8 cellular contexts compared by ENCODE assay signal in genomic region chr14:73755434-73756014, GRCh38. TPM values are rescaled to one million over a fixed set of nuclear protein-coding genes. Genes with fewer than 3 reads are reported as not detected.
A peak's percentile ranks its signal among the peaks of the same experiment; 100 is the strongest.
DNase-seq lines count a peak whose midpoint lies in the region; ATAC-seq, FAIRE-seq and TF ChIP-seq lines count a peak whose summit lies in the region.

No MANE protein-coding gene starts in this region.

- H2AFZ ChIP-seq in SK-N-SH (ENCODE audit: low read depth) (no peak overlapping the region), neural progenitor cell (replicated peaks) (no peak overlapping the region)

- H3K79me2 ChIP-seq in SK-N-SH (ENCODE audit: insufficient read depth) (peaks cover 86% of the 10 kb centered on the region), neural progenitor cell (ENCODE audit: low read depth) (no peaks in the 10 kb centered on the region)

- H3K4me1 ChIP-seq in SK-N-SH (ENCODE audit: control insufficient read depth in 1 of 2, insufficient read depth in 2 of 2, low read depth in 1 of 2, low read length in 1 of 2) (peaks cover 62 to 71% of the 10 kb centered on the region in 2 experiments), small intestine (ENCODE audit: control insufficient read depth in 2 of 2, insufficient read depth in 1 of 2, low read depth in 1 of 2, low read length in 1 of 2) (peaks cover 28 to 70% of the 10 kb centered on the region in 2 donors), neural progenitor cell (peaks cover 9% of the 10 kb centered on the region)

- H3K9me3 ChIP-seq in SK-N-SH (no peaks in the 10 kb centered on the region), small intestine (ENCODE audit: control insufficient read depth, low read depth) (no peaks in the 10 kb centered on the region), neural progenitor cell (ENCODE audit: low read depth) (no peaks in the 10 kb centered on the region)

- H3K4me3 ChIP-seq in SK-N-SH (ENCODE audit: low read depth in 2 of 2, low read length in 1 of 2) (no peak overlapping the region), small intestine (ENCODE audit: low read depth in 1 of 2, low read length in 2 of 2) (no peak overlapping the region), neural progenitor cell (no peak overlapping the region)

- H3K36me3 ChIP-seq in SK-N-SH (replicated peaks in 1 of 2; ENCODE audit: control insufficient read depth in 1 of 2, insufficient read depth in 2 of 2, low read length in 1 of 2) (no peaks in the 10 kb centered on the region), small intestine (ENCODE audit: control insufficient read depth in 2 of 2, insufficient read depth in 2 of 2, low read length in 2 of 2) (no peaks in the 10 kb centered on the region), neural progenitor cell (no peaks in the 10 kb centered on the region)

- WGBS in SK-N-SH (ENCODE audit: low lambda C conversion rate), result 81% methylated on average over 5 of the region's 5 CpGs
- 15 to 24% (median 22%) methylated on average over 5 of the region's 5 CpGs for WGBS in small intestine, 3 donors

- no peaks in the 10 kb centered on the region for H3K27me3 ChIP-seq in SK-N-SH (ENCODE audit: insufficient read depth)
- H3K27me3 ChIP-seq in small intestine (ENCODE audit: control insufficient read depth in 2 of 2, insufficient read depth in 2 of 2, low read length in 2 of 2), result no peaks in the 10 kb centered on the region
- peaks cover 27% of the 10 kb centered on the region for H3K27me3 ChIP-seq in neural progenitor cell

- H3K9me2 ChIP-seq in SK-N-SH, result no peaks in the 10 kb centered on the region

- intact Hi-C loops in activated B cell treated with CpG ODN at 0.5 μM for 24 hours (cut with micrococcal nuclease), result loop anchor here (2.0 kb wide), 1 partner anchor 15 kb away; no protein-coding TSS in a partner anchor

- no peak overlapping the region for H3K9ac ChIP-seq in SK-N-SH
- H3K9ac ChIP-seq in neural progenitor cell, result no peak overlapping the region

- FAIRE-seq in small intestine (lab: Jason Lieb, UNC), result no peak

- H3K27ac Mint-ChIP-seq in activated B cell treated with CpG ODN at 0.5 μM for 24 hours (peak overlapping the region; percentile 92), glutamatergic neuron (ENCODE audit: unreplicated experiment) (peak overlapping the region; percentile 52), neural progenitor cell (no peak overlapping the region)

- no peak for TF ChIP-seq EP300 in SK-N-SH (IDR thresholded peaks at IDR 0.05; ENCODE audit: borderline replicate concordance in 1 of 2, low read depth in 1 of 2, low read length in 1 of 2)

- TF ChIP-seq RAD21 in SK-N-SH (IDR thresholded peaks at IDR 0.05; ENCODE audit: low read length), result no peak

- H3K4me1 Mint-ChIP-seq in activated B cell treated with CpG ODN at 0.5 μM for 24 hours, result peaks cover 86% of the 10 kb centered on the region
- peaks cover 27% of the 10 kb centered on the region for H3K4me1 Mint-ChIP-seq in glutamatergic neuron (ENCODE audit: low read depth, unreplicated experiment)
- peaks cover 61% of the 10 kb centered on the region for H3K4me1 Mint-ChIP-seq in neural progenitor cell

- CTCF ChIA-PET in SK-N-SH (lab: Yijun Ruan, JAX) (interaction anchor here (1.0 to 9.6 kb wide), 5 partner anchors 8 to 72 kb away, joined by 3 to 95 read pairs (median 3); no protein-coding TSS in a partner anchor), activated B cell treated with CpG ODN at 0.5 μM for 24 hours (lab: Charles Lee) (interaction anchor here (0.6 to 4.9 kb wide), 9 partner anchors 10 to 27 kb away, joined by 3 to 39 read pairs (median 6); no protein-coding TSS in a partner anchor)

- H3K4me2 ChIP-seq in SK-N-SH, result peak overlapping the region; percentile 55; the same call in 1 of the 2 replicates
- no peak overlapping the region for H3K4me2 ChIP-seq in neural progenitor cell

- POLR2A ChIA-PET in SK-N-SH (lab: Yijun Ruan, JAX) (no interaction called here), activated B cell treated with CpG ODN at 0.5 μM for 24 hours (lab: Charles Lee) (interaction anchor here (0.9 to 14.6 kb wide), 8 partner anchors 13 to 97 kb away, joined by 3 to 493 read pairs (median 9); partner anchors contain the start of gene PTGR2)

- H3K27me3 Mint-ChIP-seq in activated B cell treated with CpG ODN at 0.5 μM for 24 hours (no peaks in the 10 kb centered on the region), glutamatergic neuron (ENCODE audit: unreplicated experiment) (peaks cover 8% of the 10 kb centered on the region), neural progenitor cell (ENCODE audit: insufficient read depth, low read depth) (peaks cover 12% of the 10 kb centered on the region)

- no peak for ATAC-seq in SK-N-SH treated with all-trans-retinoic acid at 6 μM for 48 hours
- no peak for ATAC-seq in activated B cell treated with CpG ODN at 0.5 μM for 24 hours (ENCODE audit: low read depth)
- ATAC-seq in omental fat pad (ENCODE audit: low FRiP score), result no peak

- H3K4me3 Mint-ChIP-seq in activated B cell treated with CpG ODN at 0.5 μM for 24 hours (peak overlapping the region; percentile 77), glutamatergic neuron (ENCODE audit: unreplicated experiment) (peak overlapping the region; percentile 30), neural progenitor cell (no peak overlapping the region)

- H3K9me3 Mint-ChIP-seq in activated B cell treated with CpG ODN at 0.5 μM for 24 hours, result no peaks in the 10 kb centered on the region
- peaks cover 6% of the 10 kb centered on the region for H3K9me3 Mint-ChIP-seq in glutamatergic neuron (ENCODE audit: unreplicated experiment)
- no peaks in the 10 kb centered on the region for H3K9me3 Mint-ChIP-seq in neural progenitor cell

- in situ Hi-C loops in G401 (cut with HindIII; ENCODE audit: low sequenced_read_pairs), result no loop called here

- H4K20me1 ChIP-seq in SK-N-SH (ENCODE audit: insufficient read depth) (peaks cover 86% of the 10 kb centered on the region), neural progenitor cell (ENCODE audit: low read depth) (peaks cover 20% of the 10 kb centered on the region)

- H3F3A ChIP-seq in SK-N-SH (replicated peaks; ENCODE audit: insufficient read depth), result peaks cover 16% of the 10 kb centered on the region
- H3F3A ChIP-seq in neural progenitor cell (ENCODE audit: low read depth), result peaks cover 10% of the 10 kb centered on the region

- DNase-seq in SK-N-SH, result no peak
- no peak for DNase-seq in activated B cell treated with CpG ODN at 0.5 μM for 24 hours
- DNase-seq in glutamatergic neuron, result no peak
- peak; percentile 72 for DNase-seq in small intestine
- DNase-seq in omental fat pad (ENCODE audit: low spot score), result no peak
- DNase-seq in neural progenitor cell (ENCODE audit: low spot score), result no peak
- DNase-seq in G401 (ENCODE audit: low spot score), result no peak

- H3K36me3 Mint-ChIP-seq in activated B cell treated with CpG ODN at 0.5 μM for 24 hours (ENCODE audit: low read depth) (peaks cover 9% of the 10 kb centered on the region), glutamatergic neuron (ENCODE audit: unreplicated experiment) (no peaks in the 10 kb centered on the region), neural progenitor cell (no peaks in the 10 kb centered on the region)

- H3K27ac ChIP-seq in SK-N-SH (ENCODE audit: low read depth in 2 of 2, low read length in 1 of 2), result 0 out of 4 replicates have a peak overlapping the region, but pooled peaks of 1 of the 2 experiments have one; percentile 23
- H3K27ac ChIP-seq in small intestine (ENCODE audit: low read depth in 1 of 2, low read length in 1 of 2), result peak overlapping the region; percentile 91 to 97
- no peak overlapping the region for H3K27ac ChIP-seq in neural progenitor cell

- no peak for TF ChIP-seq CTCF in SK-N-SH (IDR thresholded peaks at IDR 0.05)
- TF ChIP-seq CTCF in activated B cell treated with CpG ODN at 0.5 μM for 24 hours (IDR thresholded peaks at IDR 0.05), result no peak
- no peak for TF ChIP-seq CTCF in glutamatergic neuron (IDR thresholded peaks at IDR 0.05; ENCODE audit: partially characterized antibody, unreplicated experiment)
- no peak for TF ChIP-seq CTCF in omental fat pad (IDR thresholded peaks at IDR 0.05)
- no peak for TF ChIP-seq CTCF in neural progenitor cell (IDR thresholded peaks at IDR 0.05)

TF ChIP-seq in SK-N-SH, 30 proteins besides CTCF, POLR2A, EP300 and RAD21 (continues in another document):
- no peak for TF ChIP-seq JUND (IDR thresholded peaks at IDR 0.05)
- no peak for TF ChIP-seq YY1 (IDR thresholded peaks at IDR 0.05; ENCODE audit: low read depth)
- TF ChIP-seq EZH2phosphoT487 (IDR thresholded peaks at IDR 0.05; ENCODE audit: borderline replicate concordance, low read depth), result no peak

TF ChIP-seq in SK-N-SH treated with all-trans-retinoic acid at 6 μM for 48 hours, 23 proteins besides CTCF, POLR2A, EP300 and RAD21:
- no peak for TF ChIP-seq CSDC2 (CRISPR knock-in tag; IDR thresholded peaks at IDR 0.05)
- no peak for TF ChIP-seq ZNF70 (CRISPR knock-in tag; IDR thresholded peaks at IDR 0.05)
- no peak for TF ChIP-seq ARNTL (CRISPR knock-in tag; IDR thresholded peaks at IDR 0.05; ENCODE audit: borderline replicate concordance, low read depth)

RNA-seq across cellular contexts. Expression of gene PNMA1, which starts 41.3 kb away (rescaled TPM):
- 19.5 and 31.5 TPM in 2 replicates for polyA plus RNA-seq in SK-N-SH (2012; rRNA removed)
- polyA plus RNA-seq in SK-N-SH (2012; cell fraction: cytosol; rRNA removed), result 40.3 and 44.6 TPM in 2 replicates
- 28.6 and 29.8 TPM in 2 replicates for polyA plus RNA-seq in SK-N-SH (2012; cell fraction: nucleus; rRNA removed)
- 19.9 and 22.2 TPM in 2 replicates for total RNA-seq in activated B cell treated with CpG ODN at 0.5 μM for 24 hours
- total RNA-seq in glutamatergic neuron (ENCODE audit: unreplicated experiment), result 145 TPM
- polyA plus RNA-seq in small intestine, result 10 to 100 TPM; 10.8 to 23.5 (median 17.0) TPM
- total RNA-seq in omental fat pad, result 10 to 100 TPM; 14.8 to 22.6 (median 20.1) TPM
- 25.9 and 37.3 TPM in 2 replicates for total RNA-seq in neural progenitor cell (ENCODE audit: low replicate concordance)
- 65.8 and 80.4 TPM in 2 replicates for total RNA-seq in G401 (2014; rRNA removed; shearing (Covaris generic))
